ENCODE assay signal across 1 cellular context in the genomic region with DNA sequence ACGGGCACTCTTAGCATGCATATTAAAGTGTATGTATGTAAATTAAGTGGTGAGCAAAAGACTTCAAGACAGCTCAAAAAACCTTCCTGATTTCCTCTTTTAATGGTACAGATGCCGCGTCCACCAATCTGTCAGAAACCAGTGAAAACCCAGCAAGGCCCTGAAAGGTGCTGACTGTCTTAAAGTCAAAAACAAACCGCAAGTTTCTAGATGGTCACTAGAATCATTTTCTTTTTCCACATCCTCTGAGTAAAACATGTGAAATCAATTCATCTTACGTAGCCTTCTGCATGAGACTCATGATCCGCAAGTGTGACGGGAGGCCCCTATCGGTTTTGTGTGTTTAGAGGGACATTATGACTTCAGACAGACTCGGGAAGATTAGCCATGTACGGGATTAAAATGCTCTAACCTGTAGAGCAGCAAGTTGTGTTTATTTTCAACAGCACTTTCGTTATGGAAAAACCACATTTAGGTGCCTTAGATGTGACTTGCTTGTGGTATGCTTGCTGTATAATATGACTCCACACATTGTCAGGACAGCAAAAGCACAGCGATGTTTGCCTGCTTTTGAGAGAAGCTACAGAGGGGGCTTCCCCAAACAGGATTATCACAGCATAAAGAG.
TF ChIP-seq lines count a peak whose summit lies in the region.

No MANE protein-coding gene starts in this region.

TF ChIP-seq in GM12878, 131 proteins besides CTCF, POLR2A, EP300 and RAD21 (continued from another document and continues in another):
- TF ChIP-seq, protein P1, sequence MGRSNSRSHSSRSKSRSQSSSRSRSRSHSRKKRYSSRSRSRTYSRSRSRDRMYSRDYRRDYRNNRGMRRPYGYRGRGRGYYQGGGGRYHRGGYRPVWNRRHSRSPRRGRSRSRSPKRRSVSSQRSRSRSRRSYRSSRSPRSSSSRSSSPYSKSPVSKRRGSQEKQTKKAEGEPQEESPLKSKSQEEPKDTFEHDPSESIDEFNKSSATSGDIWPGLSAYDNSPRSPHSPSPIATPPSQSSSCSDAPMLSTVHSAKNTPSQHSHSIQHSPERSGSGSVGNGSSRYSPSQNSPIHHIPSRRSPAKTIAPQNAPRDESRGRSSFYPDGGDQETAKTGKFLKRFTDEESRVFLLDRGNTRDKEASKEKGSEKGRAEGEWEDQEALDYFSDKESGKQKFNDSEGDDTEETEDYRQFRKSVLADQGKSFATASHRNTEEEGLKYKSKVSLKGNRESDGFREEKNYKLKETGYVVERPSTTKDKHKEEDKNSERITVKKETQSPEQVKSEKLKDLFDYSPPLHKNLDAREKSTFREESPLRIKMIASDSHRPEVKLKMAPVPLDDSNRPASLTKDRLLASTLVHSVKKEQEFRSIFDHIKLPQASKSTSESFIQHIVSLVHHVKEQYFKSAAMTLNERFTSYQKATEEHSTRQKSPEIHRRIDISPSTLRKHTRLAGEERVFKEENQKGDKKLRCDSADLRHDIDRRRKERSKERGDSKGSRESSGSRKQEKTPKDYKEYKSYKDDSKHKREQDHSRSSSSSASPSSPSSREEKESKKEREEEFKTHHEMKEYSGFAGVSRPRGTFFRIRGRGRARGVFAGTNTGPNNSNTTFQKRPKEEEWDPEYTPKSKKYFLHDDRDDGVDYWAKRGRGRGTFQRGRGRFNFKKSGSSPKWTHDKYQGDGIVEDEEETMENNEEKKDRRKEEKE (IDR thresholded peaks at IDR 0.05), result no peak
- peak; percentile 87 for TF ChIP-seq POU2F2 (IDR thresholded peaks at IDR 0.05; ENCODE audit: borderline replicate concordance, low read depth, low read length)
- peak; percentile 57 for TF ChIP-seq BCL11A (IDR thresholded peaks at IDR 0.05; ENCODE audit: low read depth, low read length)
- peak; percentile 69 for TF ChIP-seq PML (IDR thresholded peaks at IDR 0.05; ENCODE audit: low read length)
- TF ChIP-seq FOXM1 (IDR thresholded peaks at IDR 0.05; ENCODE audit: low read depth, low read length), result peak; percentile 85
- TF ChIP-seq TCF12 (IDR thresholded peaks at IDR 0.05; ENCODE audit: low read depth, low read length), result 0 out of 2 replicates have a peak, but pooled peaks have one; percentile 19
- TF ChIP-seq, protein P2, sequence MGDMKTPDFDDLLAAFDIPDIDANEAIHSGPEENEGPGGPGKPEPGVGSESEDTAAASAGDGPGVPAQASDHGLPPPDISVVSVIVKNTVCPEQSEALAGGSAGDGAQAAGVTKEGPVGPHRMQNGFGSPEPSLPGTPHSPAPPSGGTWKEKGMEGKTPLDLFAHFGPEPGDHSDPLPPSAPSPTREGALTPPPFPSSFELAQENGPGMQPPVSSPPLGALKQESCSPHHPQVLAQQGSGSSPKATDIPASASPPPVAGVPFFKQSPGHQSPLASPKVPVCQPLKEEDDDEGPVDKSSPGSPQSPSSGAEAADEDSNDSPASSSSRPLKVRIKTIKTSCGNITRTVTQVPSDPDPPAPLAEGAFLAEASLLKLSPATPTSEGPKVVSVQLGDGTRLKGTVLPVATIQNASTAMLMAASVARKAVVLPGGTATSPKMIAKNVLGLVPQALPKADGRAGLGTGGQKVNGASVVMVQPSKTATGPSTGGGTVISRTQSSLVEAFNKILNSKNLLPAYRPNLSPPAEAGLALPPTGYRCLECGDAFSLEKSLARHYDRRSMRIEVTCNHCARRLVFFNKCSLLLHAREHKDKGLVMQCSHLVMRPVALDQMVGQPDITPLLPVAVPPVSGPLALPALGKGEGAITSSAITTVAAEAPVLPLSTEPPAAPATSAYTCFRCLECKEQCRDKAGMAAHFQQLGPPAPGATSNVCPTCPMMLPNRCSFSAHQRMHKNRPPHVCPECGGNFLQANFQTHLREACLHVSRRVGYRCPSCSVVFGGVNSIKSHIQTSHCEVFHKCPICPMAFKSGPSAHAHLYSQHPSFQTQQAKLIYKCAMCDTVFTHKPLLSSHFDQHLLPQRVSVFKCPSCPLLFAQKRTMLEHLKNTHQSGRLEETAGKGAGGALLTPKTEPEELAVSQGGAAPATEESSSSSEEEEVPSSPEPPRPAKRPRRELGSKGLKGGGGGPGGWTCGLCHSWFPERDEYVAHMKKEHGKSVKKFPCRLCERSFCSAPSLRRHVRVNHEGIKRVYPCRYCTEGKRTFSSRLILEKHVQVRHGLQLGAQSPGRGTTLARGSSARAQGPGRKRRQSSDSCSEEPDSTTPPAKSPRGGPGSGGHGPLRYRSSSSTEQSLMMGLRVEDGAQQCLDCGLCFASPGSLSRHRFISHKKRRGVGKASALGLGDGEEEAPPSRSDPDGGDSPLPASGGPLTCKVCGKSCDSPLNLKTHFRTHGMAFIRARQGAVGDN (IDR thresholded peaks at IDR 0.05), result no peak; the same call in 1 of the 2 replicates
- TF ChIP-seq SP1 (IDR thresholded peaks at IDR 0.05; ENCODE audit: low read depth, low read length), result no peak
- TF ChIP-seq RFX5 (IDR thresholded peaks at IDR 0.05; ENCODE audit: low read depth, low read length), result no peak
- TF ChIP-seq, protein P3, sequence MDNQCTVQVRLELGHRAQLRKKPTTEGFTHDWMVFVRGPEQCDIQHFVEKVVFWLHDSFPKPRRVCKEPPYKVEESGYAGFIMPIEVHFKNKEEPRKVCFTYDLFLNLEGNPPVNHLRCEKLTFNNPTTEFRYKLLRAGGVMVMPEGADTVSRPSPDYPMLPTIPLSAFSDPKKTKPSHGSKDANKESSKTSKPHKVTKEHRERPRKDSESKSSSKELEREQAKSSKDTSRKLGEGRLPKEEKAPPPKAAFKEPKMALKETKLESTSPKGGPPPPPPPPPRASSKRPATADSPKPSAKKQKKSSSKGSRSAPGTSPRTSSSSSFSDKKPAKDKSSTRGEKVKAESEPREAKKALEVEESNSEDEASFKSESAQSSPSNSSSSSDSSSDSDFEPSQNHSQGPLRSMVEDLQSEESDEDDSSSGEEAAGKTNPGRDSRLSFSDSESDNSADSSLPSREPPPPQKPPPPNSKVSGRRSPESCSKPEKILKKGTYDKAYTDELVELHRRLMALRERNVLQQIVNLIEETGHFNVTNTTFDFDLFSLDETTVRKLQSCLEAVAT (IDR thresholded peaks at IDR 0.05), result peak; percentile 79
- TF ChIP-seq, protein P4, sequence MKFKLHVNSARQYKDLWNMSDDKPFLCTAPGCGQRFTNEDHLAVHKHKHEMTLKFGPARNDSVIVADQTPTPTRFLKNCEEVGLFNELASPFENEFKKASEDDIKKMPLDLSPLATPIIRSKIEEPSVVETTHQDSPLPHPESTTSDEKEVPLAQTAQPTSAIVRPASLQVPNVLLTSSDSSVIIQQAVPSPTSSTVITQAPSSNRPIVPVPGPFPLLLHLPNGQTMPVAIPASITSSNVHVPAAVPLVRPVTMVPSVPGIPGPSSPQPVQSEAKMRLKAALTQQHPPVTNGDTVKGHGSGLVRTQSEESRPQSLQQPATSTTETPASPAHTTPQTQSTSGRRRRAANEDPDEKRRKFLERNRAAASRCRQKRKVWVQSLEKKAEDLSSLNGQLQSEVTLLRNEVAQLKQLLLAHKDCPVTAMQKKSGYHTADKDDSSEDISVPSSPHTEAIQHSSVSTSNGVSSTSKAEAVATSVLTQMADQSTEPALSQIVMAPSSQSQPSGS (IDR thresholded peaks at IDR 0.05; ENCODE audit: low read length), result peak; percentile 92
- TF ChIP-seq MXI1 (IDR thresholded peaks at IDR 0.05; ENCODE audit: low read depth, low read length), result peak; percentile 45; the same call in 1 of the 2 replicates
- TF ChIP-seq NFYA (IDR thresholded peaks at IDR 0.05; ENCODE audit: borderline replicate concordance, low read depth, low read length), result no peak
- TF ChIP-seq BHLHE40 (IDR thresholded peaks at IDR 0.05; ENCODE audit: borderline replicate concordance in 1 of 2, low read depth in 2 of 2, low read length in 1 of 2), result peak; percentile 90 to 94
- TF ChIP-seq SMARCA5 (IDR thresholded peaks at IDR 0.05), result peak; percentile 27; the same call in 1 of the 2 replicates
- TF ChIP-seq ZNF207 (IDR thresholded peaks at IDR 0.05; ENCODE audit: borderline replicate concordance), result no peak
- 0 out of 2 replicates have a peak, but pooled peaks have one; percentile 10 for TF ChIP-seq ZSCAN29 (IDR thresholded peaks at IDR 0.05)
- TF ChIP-seq ETV6 (conservative IDR thresholded peaks at IDR 0.05 in 1 of 2, IDR thresholded peaks at IDR 0.05 in 1 of 2; ENCODE audit: borderline replicate concordance in 1 of 2, low read depth in 1 of 2), result peak in 1 of 2 experiments; percentile 85; a peak in 2 of 4 replicates
- peak; percentile 91 for TF ChIP-seq ZBED1 (IDR thresholded peaks at IDR 0.05; ENCODE audit: borderline replicate concordance)
- TF ChIP-seq NFXL1 (IDR thresholded peaks at IDR 0.05; ENCODE audit: borderline replicate concordance), result no peak
- TF ChIP-seq, protein P5, sequence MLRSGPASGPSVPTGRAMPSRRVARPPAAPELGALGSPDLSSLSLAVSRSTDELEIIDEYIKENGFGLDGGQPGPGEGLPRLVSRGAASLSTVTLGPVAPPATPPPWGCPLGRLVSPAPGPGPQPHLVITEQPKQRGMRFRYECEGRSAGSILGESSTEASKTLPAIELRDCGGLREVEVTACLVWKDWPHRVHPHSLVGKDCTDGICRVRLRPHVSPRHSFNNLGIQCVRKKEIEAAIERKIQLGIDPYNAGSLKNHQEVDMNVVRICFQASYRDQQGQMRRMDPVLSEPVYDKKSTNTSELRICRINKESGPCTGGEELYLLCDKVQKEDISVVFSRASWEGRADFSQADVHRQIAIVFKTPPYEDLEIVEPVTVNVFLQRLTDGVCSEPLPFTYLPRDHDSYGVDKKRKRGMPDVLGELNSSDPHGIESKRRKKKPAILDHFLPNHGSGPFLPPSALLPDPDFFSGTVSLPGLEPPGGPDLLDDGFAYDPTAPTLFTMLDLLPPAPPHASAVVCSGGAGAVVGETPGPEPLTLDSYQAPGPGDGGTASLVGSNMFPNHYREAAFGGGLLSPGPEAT (IDR thresholded peaks at IDR 0.05; ENCODE audit: low read depth), result peak; percentile 88
- TF ChIP-seq MEF2B (IDR thresholded peaks at IDR 0.05; ENCODE audit: partially characterized antibody, poor library complexity, severe bottlenecking), result peak; percentile 56
- peak; percentile 88 for TF ChIP-seq PAX5 (IDR thresholded peaks at IDR 0.05; ENCODE audit: borderline replicate concordance, low read depth, low read length)
- TF ChIP-seq, protein P6, sequence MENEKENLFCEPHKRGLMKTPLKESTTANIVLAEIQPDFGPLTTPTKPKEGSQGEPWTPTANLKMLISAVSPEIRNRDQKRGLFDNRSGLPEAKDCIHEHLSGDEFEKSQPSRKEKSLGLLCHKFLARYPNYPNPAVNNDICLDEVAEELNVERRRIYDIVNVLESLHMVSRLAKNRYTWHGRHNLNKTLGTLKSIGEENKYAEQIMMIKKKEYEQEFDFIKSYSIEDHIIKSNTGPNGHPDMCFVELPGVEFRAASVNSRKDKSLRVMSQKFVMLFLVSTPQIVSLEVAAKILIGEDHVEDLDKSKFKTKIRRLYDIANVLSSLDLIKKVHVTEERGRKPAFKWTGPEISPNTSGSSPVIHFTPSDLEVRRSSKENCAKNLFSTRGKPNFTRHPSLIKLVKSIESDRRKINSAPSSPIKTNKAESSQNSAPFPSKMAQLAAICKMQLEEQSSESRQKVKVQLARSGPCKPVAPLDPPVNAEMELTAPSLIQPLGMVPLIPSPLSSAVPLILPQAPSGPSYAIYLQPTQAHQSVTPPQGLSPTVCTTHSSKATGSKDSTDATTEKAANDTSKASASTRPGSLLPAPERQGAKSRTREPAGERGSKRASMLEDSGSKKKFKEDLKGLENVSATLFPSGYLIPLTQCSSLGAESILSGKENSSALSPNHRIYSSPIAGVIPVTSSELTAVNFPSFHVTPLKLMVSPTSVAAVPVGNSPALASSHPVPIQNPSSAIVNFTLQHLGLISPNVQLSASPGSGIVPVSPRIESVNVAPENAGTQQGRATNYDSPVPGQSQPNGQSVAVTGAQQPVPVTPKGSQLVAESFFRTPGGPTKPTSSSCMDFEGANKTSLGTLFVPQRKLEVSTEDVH (IDR thresholded peaks at IDR 0.05; ENCODE audit: low read depth, partially characterized antibody), result peak; percentile 68
- TF ChIP-seq CBX5 (IDR thresholded peaks at IDR 0.05; ENCODE audit: low read depth), result peak; percentile 73; the same call in 1 of the 2 replicates
- TF ChIP-seq SMAD5 (IDR thresholded peaks at IDR 0.05; ENCODE audit: low read depth), result no peak
- peak; percentile 75; the same call in 1 of the 2 replicates for TF ChIP-seq DPF2 (IDR thresholded peaks at IDR 0.05)
- TF ChIP-seq, protein P7, sequence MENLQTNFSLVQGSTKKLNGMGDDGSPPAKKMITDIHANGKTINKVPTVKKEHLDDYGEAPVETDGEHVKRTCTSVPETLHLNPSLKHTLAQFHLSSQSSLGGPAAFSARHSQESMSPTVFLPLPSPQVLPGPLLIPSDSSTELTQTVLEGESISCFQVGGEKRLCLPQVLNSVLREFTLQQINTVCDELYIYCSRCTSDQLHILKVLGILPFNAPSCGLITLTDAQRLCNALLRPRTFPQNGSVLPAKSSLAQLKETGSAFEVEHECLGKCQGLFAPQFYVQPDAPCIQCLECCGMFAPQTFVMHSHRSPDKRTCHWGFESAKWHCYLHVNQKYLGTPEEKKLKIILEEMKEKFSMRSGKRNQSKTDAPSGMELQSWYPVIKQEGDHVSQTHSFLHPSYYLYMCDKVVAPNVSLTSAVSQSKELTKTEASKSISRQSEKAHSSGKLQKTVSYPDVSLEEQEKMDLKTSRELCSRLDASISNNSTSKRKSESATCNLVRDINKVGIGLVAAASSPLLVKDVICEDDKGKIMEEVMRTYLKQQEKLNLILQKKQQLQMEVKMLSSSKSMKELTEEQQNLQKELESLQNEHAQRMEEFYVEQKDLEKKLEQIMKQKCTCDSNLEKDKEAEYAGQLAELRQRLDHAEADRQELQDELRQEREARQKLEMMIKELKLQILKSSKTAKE (IDR thresholded peaks at IDR 0.05; ENCODE audit: low read depth, poor library complexity, severe bottlenecking), result peak; percentile 93
- TF ChIP-seq SREBF2 (IDR thresholded peaks at IDR 0.05; ENCODE audit: low read length), result no peak
- TF ChIP-seq NR2F1 (conservative IDR thresholded peaks at IDR 0.05), result peak; percentile 55
- TF ChIP-seq, protein P8, sequence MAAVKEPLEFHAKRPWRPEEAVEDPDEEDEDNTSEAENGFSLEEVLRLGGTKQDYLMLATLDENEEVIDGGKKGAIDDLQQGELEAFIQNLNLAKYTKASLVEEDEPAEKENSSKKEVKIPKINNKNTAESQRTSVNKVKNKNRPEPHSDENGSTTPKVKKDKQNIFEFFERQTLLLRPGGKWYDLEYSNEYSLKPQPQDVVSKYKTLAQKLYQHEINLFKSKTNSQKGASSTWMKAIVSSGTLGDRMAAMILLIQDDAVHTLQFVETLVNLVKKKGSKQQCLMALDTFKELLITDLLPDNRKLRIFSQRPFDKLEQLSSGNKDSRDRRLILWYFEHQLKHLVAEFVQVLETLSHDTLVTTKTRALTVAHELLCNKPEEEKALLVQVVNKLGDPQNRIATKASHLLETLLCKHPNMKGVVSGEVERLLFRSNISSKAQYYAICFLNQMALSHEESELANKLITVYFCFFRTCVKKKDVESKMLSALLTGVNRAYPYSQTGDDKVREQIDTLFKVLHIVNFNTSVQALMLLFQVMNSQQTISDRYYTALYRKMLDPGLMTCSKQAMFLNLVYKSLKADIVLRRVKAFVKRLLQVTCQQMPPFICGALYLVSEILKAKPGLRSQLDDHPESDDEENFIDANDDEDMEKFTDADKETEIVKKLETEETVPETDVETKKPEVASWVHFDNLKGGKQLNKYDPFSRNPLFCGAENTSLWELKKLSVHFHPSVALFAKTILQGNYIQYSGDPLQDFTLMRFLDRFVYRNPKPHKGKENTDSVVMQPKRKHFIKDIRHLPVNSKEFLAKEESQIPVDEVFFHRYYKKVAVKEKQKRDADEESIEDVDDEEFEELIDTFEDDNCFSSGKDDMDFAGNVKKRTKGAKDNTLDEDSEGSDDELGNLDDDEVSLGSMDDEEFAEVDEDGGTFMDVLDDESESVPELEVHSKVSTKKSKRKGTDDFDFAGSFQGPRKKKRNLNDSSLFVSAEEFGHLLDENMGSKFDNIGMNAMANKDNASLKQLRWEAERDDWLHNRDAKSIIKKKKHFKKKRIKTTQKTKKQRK (IDR thresholded peaks at IDR 0.05; ENCODE audit: low read depth, low read length), result no peak
- TF ChIP-seq IKZF2 (IDR thresholded peaks at IDR 0.05), result peak; percentile 93 to 94
- peak; percentile 89 for TF ChIP-seq IKZF1 (conservative IDR thresholded peaks at IDR 0.05)
- TF ChIP-seq MTA3 (IDR thresholded peaks at IDR 0.05; ENCODE audit: borderline replicate concordance, low read length), result peak; percentile 88
- TF ChIP-seq CEBPB (IDR thresholded peaks at IDR 0.05; ENCODE audit: borderline replicate concordance in 1 of 2, low read depth in 2 of 2, low read length in 2 of 2), result peak in 1 of 2 experiments; percentile 66; a peak in 1 of 4 replicates
